ENCODE assay signal across 1 cellular context in the genomic region with DNA sequence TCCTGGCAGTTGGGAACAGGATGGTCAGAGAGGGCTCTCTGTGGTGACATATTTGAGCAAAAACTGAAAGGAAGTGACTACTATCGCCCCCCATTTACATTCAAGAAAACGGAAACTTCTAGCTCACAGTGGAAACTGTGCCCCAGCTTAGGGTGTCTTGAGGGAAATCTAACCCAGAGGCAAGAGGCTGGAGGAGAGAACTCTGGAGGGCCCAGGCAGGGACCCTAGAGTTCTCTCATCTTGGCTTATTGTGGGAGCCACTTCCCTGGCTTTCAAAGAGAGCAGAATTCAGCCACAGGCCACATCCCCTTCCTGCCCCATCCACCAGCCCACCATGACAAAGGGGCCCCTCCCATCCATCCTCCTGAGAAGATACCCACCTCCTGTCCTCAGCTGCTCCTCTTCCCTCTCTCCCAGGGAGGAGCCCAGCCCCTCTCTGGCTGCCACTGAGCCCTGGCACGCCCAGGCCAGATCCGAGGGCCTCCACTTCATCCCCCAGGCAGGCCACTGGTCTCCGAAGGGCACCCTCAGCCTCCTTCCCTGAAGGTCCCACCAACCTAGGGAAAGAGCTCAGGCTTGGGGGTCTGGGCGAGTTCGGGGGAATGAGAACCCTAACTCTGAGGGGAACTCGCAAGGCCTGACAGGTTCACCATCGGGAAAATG.
TF ChIP-seq lines count a peak whose summit lies in the region.

No MANE protein-coding gene starts in this region.

TF ChIP-seq in GM23338, 12 proteins besides CTCF, POLR2A, EP300 and RAD21 (continued from another document):
- TF ChIP-seq, protein P1, sequence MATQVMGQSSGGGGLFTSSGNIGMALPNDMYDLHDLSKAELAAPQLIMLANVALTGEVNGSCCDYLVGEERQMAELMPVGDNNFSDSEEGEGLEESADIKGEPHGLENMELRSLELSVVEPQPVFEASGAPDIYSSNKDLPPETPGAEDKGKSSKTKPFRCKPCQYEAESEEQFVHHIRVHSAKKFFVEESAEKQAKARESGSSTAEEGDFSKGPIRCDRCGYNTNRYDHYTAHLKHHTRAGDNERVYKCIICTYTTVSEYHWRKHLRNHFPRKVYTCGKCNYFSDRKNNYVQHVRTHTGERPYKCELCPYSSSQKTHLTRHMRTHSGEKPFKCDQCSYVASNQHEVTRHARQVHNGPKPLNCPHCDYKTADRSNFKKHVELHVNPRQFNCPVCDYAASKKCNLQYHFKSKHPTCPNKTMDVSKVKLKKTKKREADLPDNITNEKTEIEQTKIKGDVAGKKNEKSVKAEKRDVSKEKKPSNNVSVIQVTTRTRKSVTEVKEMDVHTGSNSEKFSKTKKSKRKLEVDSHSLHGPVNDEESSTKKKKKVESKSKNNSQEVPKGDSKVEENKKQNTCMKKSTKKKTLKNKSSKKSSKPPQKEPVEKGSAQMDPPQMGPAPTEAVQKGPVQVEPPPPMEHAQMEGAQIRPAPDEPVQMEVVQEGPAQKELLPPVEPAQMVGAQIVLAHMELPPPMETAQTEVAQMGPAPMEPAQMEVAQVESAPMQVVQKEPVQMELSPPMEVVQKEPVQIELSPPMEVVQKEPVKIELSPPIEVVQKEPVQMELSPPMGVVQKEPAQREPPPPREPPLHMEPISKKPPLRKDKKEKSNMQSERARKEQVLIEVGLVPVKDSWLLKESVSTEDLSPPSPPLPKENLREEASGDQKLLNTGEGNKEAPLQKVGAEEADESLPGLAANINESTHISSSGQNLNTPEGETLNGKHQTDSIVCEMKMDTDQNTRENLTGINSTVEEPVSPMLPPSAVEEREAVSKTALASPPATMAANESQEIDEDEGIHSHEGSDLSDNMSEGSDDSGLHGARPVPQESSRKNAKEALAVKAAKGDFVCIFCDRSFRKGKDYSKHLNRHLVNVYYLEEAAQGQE (IDR thresholded peaks at IDR 0.05; ENCODE audit: unreplicated experiment) = no peak
